In genomic region chr12:102735104-102735503, GRCh38 we compare ENCODE assay signal across 1 cellular context.
A peak's percentile ranks its signal among the peaks of the same experiment; 100 is the strongest.
TF ChIP-seq lines count a peak whose summit lies in the region.

No MANE protein-coding gene starts in this region.

TF ChIP-seq in GM12878, 131 proteins besides CTCF, POLR2A, EP300 and RAD21 (continued from another document):
- TF ChIP-seq, protein P1, sequence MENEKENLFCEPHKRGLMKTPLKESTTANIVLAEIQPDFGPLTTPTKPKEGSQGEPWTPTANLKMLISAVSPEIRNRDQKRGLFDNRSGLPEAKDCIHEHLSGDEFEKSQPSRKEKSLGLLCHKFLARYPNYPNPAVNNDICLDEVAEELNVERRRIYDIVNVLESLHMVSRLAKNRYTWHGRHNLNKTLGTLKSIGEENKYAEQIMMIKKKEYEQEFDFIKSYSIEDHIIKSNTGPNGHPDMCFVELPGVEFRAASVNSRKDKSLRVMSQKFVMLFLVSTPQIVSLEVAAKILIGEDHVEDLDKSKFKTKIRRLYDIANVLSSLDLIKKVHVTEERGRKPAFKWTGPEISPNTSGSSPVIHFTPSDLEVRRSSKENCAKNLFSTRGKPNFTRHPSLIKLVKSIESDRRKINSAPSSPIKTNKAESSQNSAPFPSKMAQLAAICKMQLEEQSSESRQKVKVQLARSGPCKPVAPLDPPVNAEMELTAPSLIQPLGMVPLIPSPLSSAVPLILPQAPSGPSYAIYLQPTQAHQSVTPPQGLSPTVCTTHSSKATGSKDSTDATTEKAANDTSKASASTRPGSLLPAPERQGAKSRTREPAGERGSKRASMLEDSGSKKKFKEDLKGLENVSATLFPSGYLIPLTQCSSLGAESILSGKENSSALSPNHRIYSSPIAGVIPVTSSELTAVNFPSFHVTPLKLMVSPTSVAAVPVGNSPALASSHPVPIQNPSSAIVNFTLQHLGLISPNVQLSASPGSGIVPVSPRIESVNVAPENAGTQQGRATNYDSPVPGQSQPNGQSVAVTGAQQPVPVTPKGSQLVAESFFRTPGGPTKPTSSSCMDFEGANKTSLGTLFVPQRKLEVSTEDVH (IDR thresholded peaks at IDR 0.05; ENCODE audit: low read depth, partially characterized antibody), result no peak
- TF ChIP-seq ZNF217 (IDR thresholded peaks at IDR 0.05) (peak; percentile 83; the same call in 1 of the 2 replicates), KLF5 (IDR thresholded peaks at IDR 0.05; ENCODE audit: partially characterized antibody) (no peak), YBX1 (IDR thresholded peaks at IDR 0.05) (no peak), ELK1 (IDR thresholded peaks at IDR 0.05; ENCODE audit: low read depth, low read length) (no peak), ESRRA (IDR thresholded peaks at IDR 0.05; ENCODE audit: low read length) (no peak)
- TF ChIP-seq, protein P2, sequence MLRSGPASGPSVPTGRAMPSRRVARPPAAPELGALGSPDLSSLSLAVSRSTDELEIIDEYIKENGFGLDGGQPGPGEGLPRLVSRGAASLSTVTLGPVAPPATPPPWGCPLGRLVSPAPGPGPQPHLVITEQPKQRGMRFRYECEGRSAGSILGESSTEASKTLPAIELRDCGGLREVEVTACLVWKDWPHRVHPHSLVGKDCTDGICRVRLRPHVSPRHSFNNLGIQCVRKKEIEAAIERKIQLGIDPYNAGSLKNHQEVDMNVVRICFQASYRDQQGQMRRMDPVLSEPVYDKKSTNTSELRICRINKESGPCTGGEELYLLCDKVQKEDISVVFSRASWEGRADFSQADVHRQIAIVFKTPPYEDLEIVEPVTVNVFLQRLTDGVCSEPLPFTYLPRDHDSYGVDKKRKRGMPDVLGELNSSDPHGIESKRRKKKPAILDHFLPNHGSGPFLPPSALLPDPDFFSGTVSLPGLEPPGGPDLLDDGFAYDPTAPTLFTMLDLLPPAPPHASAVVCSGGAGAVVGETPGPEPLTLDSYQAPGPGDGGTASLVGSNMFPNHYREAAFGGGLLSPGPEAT (IDR thresholded peaks at IDR 0.05; ENCODE audit: low read depth), result peak; percentile 76; the same call in 1 of the 2 replicates
- TF ChIP-seq, protein P3, sequence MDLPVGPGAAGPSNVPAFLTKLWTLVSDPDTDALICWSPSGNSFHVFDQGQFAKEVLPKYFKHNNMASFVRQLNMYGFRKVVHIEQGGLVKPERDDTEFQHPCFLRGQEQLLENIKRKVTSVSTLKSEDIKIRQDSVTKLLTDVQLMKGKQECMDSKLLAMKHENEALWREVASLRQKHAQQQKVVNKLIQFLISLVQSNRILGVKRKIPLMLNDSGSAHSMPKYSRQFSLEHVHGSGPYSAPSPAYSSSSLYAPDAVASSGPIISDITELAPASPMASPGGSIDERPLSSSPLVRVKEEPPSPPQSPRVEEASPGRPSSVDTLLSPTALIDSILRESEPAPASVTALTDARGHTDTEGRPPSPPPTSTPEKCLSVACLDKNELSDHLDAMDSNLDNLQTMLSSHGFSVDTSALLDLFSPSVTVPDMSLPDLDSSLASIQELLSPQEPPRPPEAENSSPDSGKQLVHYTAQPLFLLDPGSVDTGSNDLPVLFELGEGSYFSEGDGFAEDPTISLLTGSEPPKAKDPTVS (IDR thresholded peaks at IDR 0.05; ENCODE audit: low read depth, low read length), result no peak
TF ChIP-seq in GM12878: peak in this region for 28.
